Comparison of ENCODE assay signal across 25 cellular contexts in genomic region chr2:203500297-203500696, GRCh38.
"Had no signal": no experiment of that assay in that cellular context is flagged by ENCODE, and none has a peak within 500 bp of the region (broad histone marks: within the 10 kb centered on the region; RNA-seq: fewer than 3 reads in every experiment).

No MANE protein-coding gene starts in this region.

- H3K27me3 ChIP-seq: esophagus muscularis mucosa, foreskin keratinocyte, gastroesophageal sphincter, heart right ventricle, right atrium auricular region, testis, tibial artery had no signal

- ATAC-seq: foreskin keratinocyte; gastroesophageal sphincter; naive thymus-derived CD8-positive, alpha-beta T cell; sciatic nerve; stimulated activated effector memory CD8-positive, alpha-beta T cell treated with anti-CD3 and anti-CD28 coated beads, Interleukin-12 subunit alpha, Interleukin-12 subunit beta, amount 100 ng/mL, for 72 hours; stimulated activated naive CD8-positive, alpha-beta T cell treated with anti-CD3 and anti-CD28 coated beads, Interleukin-15, Interleukin-2, amounts not matched to agents 100 U/mL and 50 U/mL, for 24 hours had no signal

- H3K4me3 ChIP-seq: coronary artery, esophagus muscularis mucosa, gastroesophageal sphincter, heart right ventricle, prostate gland, right atrium auricular region, smooth muscle cell, testis, tibial artery had no signal

- H3K4me1 ChIP-seq: foreskin keratinocyte, prostate gland had no signal

- H3K9me3 ChIP-seq: esophagus muscularis mucosa, gastroesophageal sphincter, prostate gland, right atrium auricular region, testis, tibial artery had no signal

- H3K4me2 ChIP-seq: smooth muscle cell had no signal

- H3K27ac ChIP-seq: esophagus muscularis mucosa, foreskin keratinocyte, gastroesophageal sphincter, prostate gland, right atrium auricular region, testis, tibial artery had no signal

- DNase-seq: effector memory CD4-positive, alpha-beta T cell; foreskin keratinocyte; glutamatergic neuron; heart right ventricle; kidney glomerular epithelial cell; left colon; naive thymus-derived CD8-positive, alpha-beta T cell; nephron progenitor cell; nucleus accumbens; stimulated activated CD4-positive, alpha-beta T cell treated with anti-CD3 and anti-CD28 coated beads, Interleukin-12 subunit alpha, Interleukin-12 subunit beta, amount 100 ng/mL, for 4 hours; stimulated activated CD4-positive, alpha-beta T cell treated with anti-CD3 and anti-CD28 coated beads, Interleukin-1b, Interleukin-23, amount 100 ng/mL, for 48 hours; stimulated activated CD4-positive, alpha-beta T cell treated with anti-CD3 and anti-CD28 coated beads, Interleukin-4, amount 100 ng/mL, for 1 hour; stimulated activated naive CD8-positive, alpha-beta T cell treated with anti-CD3 and anti-CD28 coated beads, Interleukin-15, Interleukin-2, amounts not matched to agents 100 U/mL and 50 U/mL, for 24 hours; substantia nigra; testis; tibial artery had no signal

- H3K36me3 ChIP-seq: gastroesophageal sphincter, prostate gland, right atrium auricular region, tibial artery had no signal

- FAIRE-seq: islet of Langerhans had no signal
